9 cellular contexts compared by ENCODE assay signal in genomic region chr22:41563051-41563711, GRCh38. TPM values are rescaled to one million over a fixed set of nuclear protein-coding genes. Genes with fewer than 3 reads are reported as not detected.
DNase-seq lines count a peak whose midpoint lies in the region; ATAC-seq and TF ChIP-seq lines count a peak whose summit lies in the region.
"Had no signal": no experiment of that assay in that cellular context is flagged by ENCODE, and none has a peak within 500 bp of the region (broad histone marks: within the 10 kb centered on the region; RNA-seq: fewer than 3 reads in every experiment).

No MANE protein-coding gene starts in this region.

- H3K27me3 Mint-ChIP-seq in immature natural killer cell (ENCODE audit: low read depth in 3 of 3): peaks cover 1 to 15% (median 5%) of the 10 kb centered on the region in 3 donors

- H3K9me3 ChIP-seq in AG04450 (ENCODE audit: control insufficient read depth, insufficient read depth, low read length) (no peaks in the 10 kb centered on the region), left ventricle myocardium inferior (replicated peaks) (no peaks in the 10 kb centered on the region)

- no peak overlapping the region for H3K27ac Mint-ChIP-seq in immature natural killer cell
- H3K27ac Mint-ChIP-seq: memory B cell had no signal

- POLR2A ChIA-PET in AG04450 (lab: Yijun Ruan, JAX): interaction anchor here (0.6 to 1.2 kb wide), 2 partner anchors 11 to 27 kb away, joined by 6 to 9 read pairs; partner anchors contain the start of gene PMM1

- DNase-seq in AG04450 (ENCODE audit: low read depth, low spot score) (no peak), RKO (ENCODE audit: low spot score) (peak; percentile 62), left ventricle myocardium inferior (no peak), GM19240 (ENCODE audit: insufficient read length, low spot score) (no peak), immature natural killer cell (no peak)
- DNase-seq: activated naive CD4-positive, alpha-beta T cell treated with anti-CD3 and anti-CD28 coated beads, Interleukin-2, amount 50 U/mL, for 16 hours had no signal

- H3K36me3 ChIP-seq in left ventricle myocardium inferior: no peaks in the 10 kb centered on the region

- no peaks in the 10 kb centered on the region for H3K27me3 ChIP-seq in AG04450 (ENCODE audit: control insufficient read depth, insufficient read depth, low read length)
- peaks cover 18% of the 10 kb centered on the region for H3K27me3 ChIP-seq in left ventricle myocardium inferior (ENCODE audit: low read depth)

- ATAC-seq in GM19452 (IDR thresholded peaks at IDR 0.05; ENCODE audit: unreplicated experiment): no peak

- H3K4me3 ChIP-seq in AG04450 (ENCODE audit: low read depth, low read length) (peak overlapping the region; percentile 84), left ventricle myocardium inferior (peak overlapping the region; percentile 74)

- intact Hi-C loops in left ventricle myocardium inferior (cut with micrococcal nuclease): no loop called here

- no peaks in the 10 kb centered on the region for H3K36me3 Mint-ChIP-seq in immature natural killer cell
- H3K36me3 Mint-ChIP-seq: memory B cell had no signal

- CTCF ChIA-PET in AG04450 (lab: Charles Lee): interaction anchor here (0.8 to 1.5 kb wide), 4 partner anchors 10 to 159 kb away, joined by 3 to 4 read pairs (median 4); no protein-coding TSS in a partner anchor

- H3K9me3 Mint-ChIP-seq in immature natural killer cell: no peaks in the 10 kb centered on the region
- H3K9me3 Mint-ChIP-seq: memory B cell had no signal

- peaks cover 69% of the 10 kb centered on the region for H3K4me1 ChIP-seq in left ventricle myocardium inferior

- no peaks in the 10 kb centered on the region for H3K4me1 Mint-ChIP-seq in immature natural killer cell
- H3K4me1 Mint-ChIP-seq: memory B cell had no signal

- H3K27ac ChIP-seq in AG04450 (ENCODE audit: low read depth, low read length): peak overlapping the region; percentile 78
- H3K27ac ChIP-seq in left ventricle myocardium inferior (replicated peaks): peak overlapping the region; percentile 97
- H3K27ac ChIP-seq: C4-2B had no signal

- TF ChIP-seq CTCF in AG04450 (IDR thresholded peaks at IDR 0.05; ENCODE audit: low read depth, low read length) (no peak), left ventricle myocardium inferior (IDR thresholded peaks at IDR 0.05; ENCODE audit: borderline replicate concordance) (no peak)

- H3K4me3 Mint-ChIP-seq in immature natural killer cell: no peak overlapping the region
- H3K4me3 Mint-ChIP-seq: memory B cell had no signal

RNA-seq across cellular contexts. Expression of gene CSDC2, which starts 2.4 kb away (rescaled TPM):
- polyA plus RNA-seq in AG04450 (2011; rRNA removed) (12.4 and 21.2 TPM in 2 replicates), immature natural killer cell (not detected)
- 5.6 and 9.4 TPM in 2 replicates for polyA minus RNA-seq in AG04450 (2011; rRNA and poly(A)+ RNA removed)
- 301 TPM for total RNA-seq in left ventricle myocardium inferior

RNA-seq across cellular contexts. Expression of gene POLR3H, which starts 18.9 kb away (rescaled TPM):
- polyA plus RNA-seq in AG04450 (2011; rRNA removed): 36.3 and 41.1 TPM in 2 replicates
- polyA minus RNA-seq in AG04450 (2011; rRNA and poly(A)+ RNA removed): 26.7 and 28.1 TPM in 2 replicates
- 15.8 TPM for total RNA-seq in left ventricle myocardium inferior
- 10 to 100 TPM in 2 of 3 donors, 1 to 10 TPM in 1; 9.2 to 15.4 (median 15.0) TPM for polyA plus RNA-seq in immature natural killer cell

RNA-seq across cellular contexts. Expression of gene PMM1, which starts 26.5 kb away (rescaled TPM):
- polyA plus RNA-seq in AG04450 (2011; rRNA removed) (60.7 and 72.5 TPM in 2 replicates), immature natural killer cell (10 to 100 TPM; 24.1 to 31.6 (median 24.4) TPM)
- 30.2 and 44.4 TPM in 2 replicates for polyA minus RNA-seq in AG04450 (2011; rRNA and poly(A)+ RNA removed)
- 18.4 TPM for total RNA-seq in left ventricle myocardium inferior

RNA-seq across cellular contexts. Expression of gene DESI1, which starts 57.7 kb away (rescaled TPM):
- polyA plus RNA-seq in AG04450 (2011; rRNA removed) (22.3 and 23.8 TPM in 2 replicates), immature natural killer cell (10 to 100 TPM; 10.4 to 18.6 (median 11.4) TPM)
- polyA minus RNA-seq in AG04450 (2011; rRNA and poly(A)+ RNA removed): 22.8 and 28.2 TPM in 2 replicates
- 46.2 TPM for total RNA-seq in left ventricle myocardium inferior

RNA-seq across cellular contexts. Expression of gene XRCC6, which starts 57.9 kb away (rescaled TPM):
- polyA plus RNA-seq in AG04450 (2011; rRNA removed) (149 and 196 TPM in 2 replicates), immature natural killer cell (100 to 1,000 TPM; 351 to 473 (median 385) TPM)
- 128 and 134 TPM in 2 replicates for polyA minus RNA-seq in AG04450 (2011; rRNA and poly(A)+ RNA removed)
- 155 TPM for total RNA-seq in left ventricle myocardium inferior

Comparison
In these comparisons a context has a peak if more than half of its experiments do, and no peak if none do; other contexts are left out.
1. RNA of gene CSDC2, which starts 2.4 kb away (polyA plus RNA-seq): 12.4 to 21.2 TPM in AG04450; not detected in immature natural killer cell; every median in the first group is over 10 times any median in the second.